ENCODE assay signal across 11 cellular contexts in the genomic region with DNA sequence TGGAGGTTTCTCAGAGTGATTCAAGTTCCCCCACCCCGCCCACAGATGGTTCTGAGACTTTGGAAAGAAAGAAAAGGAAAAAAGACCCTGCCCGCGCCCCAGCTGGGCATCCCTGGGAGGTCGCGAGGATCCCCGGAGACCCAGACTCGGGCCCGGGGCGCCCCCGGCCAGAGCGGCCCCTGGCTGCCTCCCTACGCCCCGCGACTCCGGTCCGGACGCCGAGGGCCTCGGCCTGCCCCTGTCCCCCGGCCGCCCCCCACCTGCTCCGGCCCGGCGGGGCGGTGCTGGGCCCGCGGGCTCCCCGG. TPM values are rescaled to one million over a fixed set of nuclear protein-coding genes. Genes with fewer than 3 reads are reported as not detected.
DNase-seq lines count a peak whose midpoint lies in the region; ATAC-seq and TF ChIP-seq lines count a peak whose summit lies in the region.
"Had no signal": no experiment of that assay in that cellular context is flagged by ENCODE, and none has a peak within 500 bp of the region (broad histone marks: within the 10 kb centered on the region; RNA-seq: fewer than 3 reads in every experiment).

No MANE protein-coding gene starts in this region.

- H3K36me3 ChIP-seq in BLaER1, result no peaks in the 10 kb centered on the region
- H3K36me3 ChIP-seq in OCI-LY3 (replicated peaks; ENCODE audit: low read depth, low read length), result no peaks in the 10 kb centered on the region
- H3K36me3 ChIP-seq in endocrine pancreas (ENCODE audit: control insufficient read depth, insufficient read depth, low read length), result no peaks in the 10 kb centered on the region

- H3K4me3 Mint-ChIP-seq in neural crest cell, result peak overlapping the region; percentile 67

- H3K9ac ChIP-seq in BLaER1, result no peak overlapping the region
- H3K9ac ChIP-seq in OCI-LY3 (ENCODE audit: low read length), result 0 out of 2 replicates have a peak overlapping the region, but pooled peaks have one; percentile 10
- H3K9ac ChIP-seq in endocrine pancreas (ENCODE audit: control insufficient read depth, insufficient read depth, low read length), result peak overlapping the region; percentile 65

- H3K4me3 ChIP-seq in BLaER1 (peak overlapping the region; percentile 60), OCI-LY3 (ENCODE audit: low read length) (peak overlapping the region; percentile 65), endocrine pancreas (ENCODE audit: control insufficient read depth, insufficient read depth, low read length) (no peak overlapping the region)

- no peak for TF ChIP-seq CTCF in OCI-LY3 (IDR thresholded peaks at IDR 0.05; ENCODE audit: low read depth, low read length)
- no peak for TF ChIP-seq CTCF in neural crest cell (conservative IDR thresholded peaks at IDR 0.05)

- peak overlapping the region; percentile 52; the same call in 1 of the 2 replicates for H2AFZ ChIP-seq in OCI-LY3 (ENCODE audit: low read depth, low read length)

- no peak for DNase-seq in neural crest cell (ENCODE audit: low read depth, low spot score)
- DNase-seq in iPS-NIHi7 (ENCODE audit: extremely low spot score), result no peak
- no peak for DNase-seq in cerebellar cortex (ENCODE audit: low spot score)
- DNase-seq in amygdala (lab: John Stamatoyannopoulos, UW), result no peak
- DNase-seq: activated CD4-positive, alpha-beta T cell treated with anti-CD3 and anti-CD28 coated beads for 48 hours; NCI-H524 treated with DMSO at 0.1 percent for 48 hours had no signal

- H3K27me3 ChIP-seq in BLaER1, result peaks cover 44% of the 10 kb centered on the region
- H3K27me3 ChIP-seq in OCI-LY3 (ENCODE audit: low read depth, low read length), result peaks cover 20% of the 10 kb centered on the region
- no peaks in the 10 kb centered on the region for H3K27me3 ChIP-seq in endocrine pancreas (ENCODE audit: control insufficient read depth, insufficient read depth, low read length)

- no peaks in the 10 kb centered on the region for H3K79me2 ChIP-seq in OCI-LY3 (ENCODE audit: low read length)

- no peak overlapping the region for H3K27ac Mint-ChIP-seq in neural crest cell (ENCODE audit: unreplicated experiment)

- no peaks in the 10 kb centered on the region for H3K36me3 Mint-ChIP-seq in neural crest cell (ENCODE audit: low read depth)

- H3K4me2 ChIP-seq in BLaER1, result peak overlapping the region; percentile 86
- H3K4me2 ChIP-seq in OCI-LY3 (ENCODE audit: low read length), result peak overlapping the region; percentile 60

- H3K27me3 Mint-ChIP-seq in neural crest cell (ENCODE audit: low read depth), result peaks cover 47% of the 10 kb centered on the region

- H3K4me1 Mint-ChIP-seq in neural crest cell, result peaks cover 25% of the 10 kb centered on the region

- ATAC-seq in GM21360 (IDR thresholded peaks at IDR 0.05; ENCODE audit: unreplicated experiment), result no peak

- H3K4me1 ChIP-seq in BLaER1 (peaks cover 36% of the 10 kb centered on the region), OCI-LY3 (ENCODE audit: low read length) (peaks cover 15% of the 10 kb centered on the region), endocrine pancreas (ENCODE audit: control insufficient read depth, insufficient read depth, low read length) (no peaks in the 10 kb centered on the region)

- H3K27ac ChIP-seq in BLaER1 (no peak overlapping the region), OCI-LY3 (ENCODE audit: low read length) (no peak overlapping the region)
- H3K27ac ChIP-seq: HL-60 had no signal

- H4K20me1 ChIP-seq in BLaER1 (peaks cover 33% of the 10 kb centered on the region), OCI-LY3 (ENCODE audit: insufficient read depth, low read length) (no peaks in the 10 kb centered on the region)

- no peaks in the 10 kb centered on the region for H3K9me3 Mint-ChIP-seq in neural crest cell

- H3K9me3 ChIP-seq in BLaER1 (no peaks in the 10 kb centered on the region), OCI-LY3 (ENCODE audit: insufficient read depth, low read length) (no peaks in the 10 kb centered on the region), endocrine pancreas (ENCODE audit: control insufficient read depth, low read length) (no peaks in the 10 kb centered on the region)

RNA-seq across cellular contexts. Expression of a gene that starts 2.3 kb away (rescaled TPM):
- 0.79 and 0.84 TPM in 2 replicates for total RNA-seq in neural crest cell

RNA-seq across cellular contexts. Expression of a gene that starts 17.3 kb away (rescaled TPM):
- total RNA-seq in neural crest cell, result 88.7 and 94.5 TPM in 2 replicates

RNA-seq across cellular contexts. Expression of a gene that starts 37.2 kb away (rescaled TPM):
- 35.4 and 37.0 TPM in 2 replicates for total RNA-seq in neural crest cell

RNA-seq across cellular contexts. Expression of a gene that starts 47.5 kb away (rescaled TPM):
- total RNA-seq in neural crest cell, result 102 and 107 TPM in 2 replicates

RNA-seq across cellular contexts. Expression of a gene that starts 50.2 kb away (rescaled TPM):
- total RNA-seq in neural crest cell, result 3.4 and 4.5 TPM in 2 replicates
